ENCODE assay signal across 19 cellular contexts in genomic region chr4:7362862-7363430, GRCh38.
DNase-seq lines count a peak whose midpoint lies in the region; ATAC-seq, FAIRE-seq and TF ChIP-seq lines count a peak whose summit lies in the region.
"Had no signal": no experiment of that assay in that cellular context is flagged by ENCODE, and none has a peak within 500 bp of the region (broad histone marks: within the 10 kb centered on the region; RNA-seq: fewer than 3 reads in every experiment).

No MANE protein-coding gene starts in this region.

- no peak overlapping the region for H2BK15ac ChIP-seq in H1 (ENCODE audit: low read length)

- H3K9me3 ChIP-seq in HepG2 (ENCODE audit: low read length), result no peaks in the 10 kb centered on the region
- H3K9me3 ChIP-seq in right lobe of liver, result no peaks in the 10 kb centered on the region
- H3K9me3 ChIP-seq in H1 (ENCODE audit: insufficient read depth in 2 of 2, low read depth in 1 of 2, low read length in 1 of 2), result no peaks in the 10 kb centered on the region
- no peaks in the 10 kb centered on the region for H3K9me3 ChIP-seq in small intestine (ENCODE audit: control insufficient read depth, low read depth)
- H3K9me3 ChIP-seq: HAP-1 had no signal

- H4K91ac ChIP-seq in H1 (replicated peaks; ENCODE audit: insufficient read length, low read length), result no peak overlapping the region

- H3K27ac ChIP-seq in HepG2 (ENCODE audit: extremely low read length, insufficient read depth, low read length), result no peak overlapping the region
- H3K27ac ChIP-seq in right lobe of liver, result no peak overlapping the region
- no peak overlapping the region for H3K27ac ChIP-seq in H1 (ENCODE audit: low read depth, low read length)
- H3K27ac ChIP-seq in substantia nigra (ENCODE audit: low read depth, low read length, poor library complexity, severe bottlenecking), result peak overlapping the region; percentile 81
- no peak overlapping the region for H3K27ac ChIP-seq in small intestine (ENCODE audit: low read depth in 1 of 2, low read length in 1 of 2)
- H3K27ac ChIP-seq: 22Rv1 had no signal

- no peak overlapping the region for H2BK5ac ChIP-seq in H1 (ENCODE audit: low read depth, low read length)

- H3K4ac ChIP-seq in H1 (replicated peaks; ENCODE audit: insufficient read length, low read depth, low read length), result no peak overlapping the region

- FAIRE-seq in HepG2 (lab: Jason Lieb, UNC), result no peak
- FAIRE-seq in H1 (lab: Jason Lieb, UNC), result no peak
- FAIRE-seq in small intestine (lab: Jason Lieb, UNC), result no peak
- FAIRE-seq: D721Med, G401.6, GM12892 had no signal

- no peak overlapping the region for H4K8ac ChIP-seq in H1 (ENCODE audit: extremely low read depth, insufficient read depth, low read length)

- no peak overlapping the region for H3K9ac ChIP-seq in HepG2 (ENCODE audit: insufficient read depth, low read depth, low read length)
- no peak overlapping the region for H3K9ac ChIP-seq in H1 (replicated peaks in 1 of 4; ENCODE audit: extremely low read depth in 1 of 4, low read depth in 3 of 4, low read length in 3 of 4)

- H3K23ac ChIP-seq in H1 (ENCODE audit: insufficient read length), result no peak overlapping the region

- H3K79me2 ChIP-seq in HepG2 (ENCODE audit: insufficient read depth, low read length), result no peaks in the 10 kb centered on the region
- no peaks in the 10 kb centered on the region for H3K79me2 ChIP-seq in H1 (ENCODE audit: control insufficient read depth in 1 of 2, insufficient read depth in 2 of 2, low read length in 2 of 2)

- TF ChIP-seq POLR2A in HepG2 (IDR thresholded peaks at IDR 0.05; ENCODE audit: insufficient read depth in 1 of 2, low read depth in 2 of 2, low read length in 2 of 2) (no peak), right lobe of liver (IDR thresholded peaks at IDR 0.05) (no peak), H1 (IDR thresholded peaks at IDR 0.05; ENCODE audit: control extremely low read depth in 1 of 2, low read depth in 2 of 2, low read length in 2 of 2) (no peak)

- CTCF ChIA-PET in HepG2 (lab: Yijun Ruan, JAX; ENCODE audit: low intra/inter-chr PET ratio, low total read pairs), result no interaction called here
- CTCF ChIA-PET in H1 (lab: Charles Lee; ENCODE audit: partially characterized antibody), result no interaction called here

- peaks cover 8% of the 10 kb centered on the region; the same call in 1 of the 2 replicates for H3K23me2 ChIP-seq in H1 (ENCODE audit: low read depth, low read length)

- H3K27me3 ChIP-seq in HepG2 (ENCODE audit: control insufficient read depth in 1 of 2, insufficient read depth in 2 of 2, low read length in 2 of 2), result peaks cover 4 to 30% of the 10 kb centered on the region in 2 experiments; a peak in 4 of 5 replicates
- H3K27me3 ChIP-seq in right lobe of liver, result no peaks in the 10 kb centered on the region
- H3K27me3 ChIP-seq in H1 (replicated peaks in 1 of 4; ENCODE audit: control insufficient read depth in 3 of 4, extremely low read depth in 1 of 4, insufficient read depth in 3 of 4, low read length in 3 of 4), result no peaks in the 10 kb centered on the region
- no peaks in the 10 kb centered on the region for H3K27me3 ChIP-seq in small intestine (ENCODE audit: control insufficient read depth in 2 of 2, insufficient read depth in 2 of 2, low read length in 2 of 2)

- in situ Hi-C loops in HepG2 (cut with HindIII; ENCODE audit: extremely low pct_ligation_motif_present, low pct_unique_long_range_greater_than_20kb), result no loop called here

- H2BK12ac ChIP-seq in H1 (ENCODE audit: low read depth, low read length), result no peak overlapping the region

- BruUV-seq in HepG2 (replicated peaks; lab: Mats Ljungman, UMichigan), result no TSS peak

- H2BK20ac ChIP-seq in H1 (ENCODE audit: low read length), result no peak overlapping the region

- TF ChIP-seq EP300 in HepG2 (IDR thresholded peaks at IDR 0.05; ENCODE audit: low read depth in 2 of 2, low read length in 2 of 2) (no peak), HepG2 (CRISPR knock-in tag; IDR thresholded peaks at IDR 0.05; ENCODE audit: borderline replicate concordance) (no peak), H1 (IDR thresholded peaks at IDR 0.05; ENCODE audit: borderline replicate concordance in 1 of 2, low read depth in 2 of 2, low read length in 2 of 2) (no peak)

- H3K18ac ChIP-seq in H1 (ENCODE audit: extremely low read depth, low read length), result no peak overlapping the region

- ATAC-seq in HepG2, result no peak
- ATAC-seq in right lobe of liver, result no peak
- ATAC-seq: CD8-positive, alpha-beta T cell; GM23338 had no signal

- POLR2A ChIA-PET in HepG2 (lab: Yijun Ruan, JAX) (no interaction called here), H1 (lab: Charles Lee; ENCODE audit: partially characterized antibody) (no interaction called here)

- intact Hi-C loops in HepG2 (cut with micrococcal nuclease; ENCODE audit: unreplicated experiment) (no loop called here), right lobe of liver (cut with DNase I) (no loop called here)

- H2AFZ ChIP-seq in HepG2 (ENCODE audit: low read length), result no peak overlapping the region
- H2AFZ ChIP-seq in H1 (ENCODE audit: low read length), result no peak overlapping the region
- H2AFZ ChIP-seq: GM23338 had no signal

- H4K20me1 ChIP-seq in HepG2 (ENCODE audit: insufficient read depth, low read length) (no peaks in the 10 kb centered on the region), H1 (replicated peaks in 1 of 2; ENCODE audit: control insufficient read depth in 1 of 2, insufficient read depth in 2 of 2, low read length in 2 of 2) (peaks cover 0 to 10% of the 10 kb centered on the region in 2 experiments)

- H3K4me3 ChIP-seq in HepG2 (replicated peaks in 1 of 3; ENCODE audit: insufficient read depth in 1 of 3, low read depth in 2 of 3, low read length in 3 of 3) (no peak overlapping the region), right lobe of liver (no peak overlapping the region), H1 (ENCODE audit: extremely low read depth in 1 of 4, insufficient read depth in 2 of 4, low read depth in 3 of 4, low read length in 4 of 4) (no peak overlapping the region), small intestine (ENCODE audit: low read depth in 1 of 2, low read length in 2 of 2) (no peak overlapping the region)
- H3K4me3 ChIP-seq: GM23338, HAP-1 had no signal

- H3K4me1 ChIP-seq in HepG2 (ENCODE audit: insufficient read depth, low read length) (no peaks in the 10 kb centered on the region), right lobe of liver (peaks cover 0 to 6% (median 0%) of the 10 kb centered on the region in 4 donors), H1 (replicated peaks in 1 of 4; ENCODE audit: control insufficient read depth in 3 of 4, insufficient read depth in 4 of 4, low read length in 3 of 4) (peaks cover 0 to 2% (median under 1%) of the 10 kb centered on the region in 4 experiments; a peak in 3 of 7 replicates), small intestine (ENCODE audit: control insufficient read depth in 2 of 2, insufficient read depth in 1 of 2, low read depth in 1 of 2, low read length in 1 of 2) (no peaks in the 10 kb centered on the region)
- H3K4me1 ChIP-seq: HAP-1 had no signal

- TF ChIP-seq CTCF in HepG2 (CRISPR knock-in tag; IDR thresholded peaks at IDR 0.05) (no peak), right lobe of liver (IDR thresholded peaks at IDR 0.05) (no peak), H1 (IDR thresholded peaks at IDR 0.05; ENCODE audit: control extremely low read depth in 1 of 3, insufficient read depth in 1 of 3, low read depth in 1 of 3, low read length in 3 of 3) (no peak)

- no peaks in the 10 kb centered on the region for H3K79me1 ChIP-seq in H1 (ENCODE audit: low read depth, low read length)

- H4K5ac ChIP-seq in H1 (ENCODE audit: insufficient read length, low read depth, low read length), result no peak overlapping the region

- no peak overlapping the region for H3K14ac ChIP-seq in H1 (ENCODE audit: insufficient read length)

- no peak overlapping the region for H2BK120ac ChIP-seq in H1 (replicated peaks; ENCODE audit: low read depth, low read length)

- DNase-seq in HepG2 (ENCODE audit: low spot score), result no peak
- no peak for DNase-seq in right lobe of liver
- DNase-seq in H1 (ENCODE audit: low read depth in 1 of 2, low spot score in 2 of 2), result no peak
- DNase-seq in substantia nigra (lab: John Stamatoyannopoulos, UW), result no peak
- no peak for DNase-seq in central memory CD4-positive, alpha-beta T cell
- DNase-seq in NCI-H748 (lab: John Stamatoyannopoulos, UW; ENCODE audit: unreplicated experiment), result no peak
- DNase-seq in small intestine, result no peak
- DNase-seq: CD8-positive, alpha-beta T cell; COR-L47; DMS153; DMS79 treated with DMSO at 0.1 percent for 48 hours; EL; HFFc6 had no signal

- TF ChIP-seq RAD21 in HepG2 (CRISPR knock-in tag; IDR thresholded peaks at IDR 0.05), result no peak
- no peak for TF ChIP-seq RAD21 in H1 (IDR thresholded peaks at IDR 0.05 in 1 of 2, conservative IDR thresholded peaks at IDR 0.05 in 1 of 2; ENCODE audit: low read depth in 2 of 2, low read length in 2 of 2)

- H3K56ac ChIP-seq in H1 (replicated peaks; ENCODE audit: insufficient read length, low read depth, low read length), result peak overlapping the region; percentile 96

- whole genome bisulfite sequencing in HepG2 (ENCODE audit: low lambda C conversion rate), result 44% methylated on average over 4 of the region's 4 CpGs
- 98% methylated on average over 4 of the region's 4 CpGs for WGBS in right lobe of liver (ENCODE audit: insufficient coverage, low coverage, low lambda C conversion rate, missing lambda C conversion rate)
- WGBS in H1 (ENCODE audit: extremely low coverage in 1 of 2, insufficient coverage in 1 of 2, insufficient read length in 1 of 2, insufficient replicate concordance in 2 of 2, low coverage in 1 of 2, low lambda C conversion rate in 2 of 2, missing lambda C conversion rate in 1 of 2), 2 experiments, result 92% methylated on average over 4 of the region's 4 CpGs; no CpG with 5 or more reads in 1 of the 2 experiments
- WGBS in small intestine, 3 donors, result 85 to 99% (median 94%) methylated on average over 4 of the region's 4 CpGs

- H2AK5ac ChIP-seq in H1 (ENCODE audit: low read depth, low read length), result no peak overlapping the region; the same call in 1 of the 2 replicates

- H3K4me2 ChIP-seq in HepG2 (ENCODE audit: low read depth, low read length), result no peak overlapping the region
- H3K4me2 ChIP-seq in H1 (ENCODE audit: insufficient read depth in 1 of 2, low read depth in 2 of 2, low read length in 2 of 2), result no peak overlapping the region
- H3K4me2 ChIP-seq: GM23338 had no signal

- H3K36me3 ChIP-seq in HepG2 (replicated peaks in 1 of 2; ENCODE audit: control insufficient read depth in 1 of 2, insufficient read depth in 2 of 2, low read length in 2 of 2) (no peaks in the 10 kb centered on the region), right lobe of liver (no peaks in the 10 kb centered on the region), H1 (ENCODE audit: control insufficient read depth in 2 of 4, insufficient read depth in 4 of 4, low read length in 3 of 4) (no peaks in the 10 kb centered on the region), small intestine (ENCODE audit: control insufficient read depth in 2 of 2, insufficient read depth in 2 of 2, low read length in 2 of 2) (no peaks in the 10 kb centered on the region)
- H3K36me3 ChIP-seq: HAP-1 had no signal

TF ChIP-seq in HepG2, 621 proteins besides CTCF, POLR2A, EP300 and RAD21 (continues in another document):
- TF ChIP-seq MBNL3 (CRISPR knock-in tag; conservative IDR thresholded peaks at IDR 0.05), result no peak

TF ChIP-seq in H1, 55 proteins besides CTCF, POLR2A, EP300 and RAD21:
- TF ChIP-seq JUN (IDR thresholded peaks at IDR 0.05; ENCODE audit: low read depth, low read length) (no peak), NRF1 (IDR thresholded peaks at IDR 0.05; ENCODE audit: low read depth, low read length) (no peak)
TF ChIP-seq in H1: peak in this region for 0.
